10 cellular contexts compared by ENCODE assay signal in the genomic region with DNA sequence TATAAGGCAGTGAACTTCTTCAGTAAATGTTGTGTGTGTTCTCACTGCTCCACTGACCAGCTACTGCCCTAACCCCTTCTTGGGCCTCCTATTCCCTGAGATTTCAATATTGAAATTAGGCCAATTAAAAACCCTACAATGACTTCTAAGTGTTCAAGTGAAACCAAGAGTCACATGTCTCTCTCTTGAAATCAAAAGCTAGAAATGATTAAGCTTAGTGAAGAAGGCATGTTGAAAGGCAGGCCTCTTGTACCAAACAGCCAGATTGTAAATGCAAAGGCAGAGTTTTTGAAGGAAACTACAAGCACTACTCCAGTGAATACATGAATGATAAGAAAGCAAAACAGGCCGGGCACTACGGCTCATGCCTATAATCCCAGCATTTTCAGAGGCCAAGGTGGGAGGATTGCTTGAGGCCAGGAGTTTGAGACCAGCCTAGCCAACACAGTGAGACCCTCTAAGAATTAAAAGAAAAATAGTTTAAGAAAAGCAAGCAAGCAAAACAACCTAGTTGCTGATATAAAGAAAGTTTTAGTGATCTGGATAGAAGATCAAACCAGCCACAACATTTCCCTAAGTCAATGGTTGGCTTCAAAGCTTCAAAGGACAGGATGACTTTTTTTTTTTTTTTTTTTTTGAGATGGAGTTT. TPM values are rescaled to one million over a fixed set of nuclear protein-coding genes. Genes with fewer than 3 reads are reported as not detected.
DNase-seq lines count a peak whose midpoint lies in the region; ATAC-seq, FAIRE-seq and TF ChIP-seq lines count a peak whose summit lies in the region.
"Had no signal": no experiment of that assay in that cellular context is flagged by ENCODE, and none has a peak within 500 bp of the region (broad histone marks: within the 10 kb centered on the region; RNA-seq: fewer than 3 reads in every experiment).

No MANE protein-coding gene starts in this region.

- peak overlapping the region; percentile 4 for H3K4me3 Mint-ChIP-seq in central memory CD8-positive, alpha-beta T cell
- no peak overlapping the region for H3K4me3 Mint-ChIP-seq in HFFc6
- H3K4me3 Mint-ChIP-seq: neural progenitor cell had no signal

- no peaks in the 10 kb centered on the region for H3K27me3 Mint-ChIP-seq in central memory CD8-positive, alpha-beta T cell
- peaks cover 1% of the 10 kb centered on the region; the same call in 1 of the 2 replicates for H3K27me3 Mint-ChIP-seq in HFFc6 (ENCODE audit: insufficient read depth)

- intact Hi-C loops in cardiac septum (cut with DNase I), result no loop called here

- ATAC-seq in GM18519 (IDR thresholded peaks at IDR 0.05; ENCODE audit: low FRiP score, unreplicated experiment), result peak; percentile 46
- peak; percentile 79 for ATAC-seq in GM21390 (IDR thresholded peaks at IDR 0.05; ENCODE audit: unreplicated experiment)
- ATAC-seq in HG03175 (IDR thresholded peaks at IDR 0.05; ENCODE audit: unreplicated experiment), result peak; percentile 80
- no peak for ATAC-seq in central memory CD8-positive, alpha-beta T cell (replicated peaks; ENCODE audit: extremely low read depth, poor library complexity, severe bottlenecking)
- ATAC-seq: heart left ventricle had no signal

- peaks cover 9% of the 10 kb centered on the region for H3K36me3 Mint-ChIP-seq in central memory CD8-positive, alpha-beta T cell (ENCODE audit: insufficient read depth)
- peaks cover 18% of the 10 kb centered on the region for H3K36me3 Mint-ChIP-seq in HFFc6 (ENCODE audit: low read depth)

- peaks cover 50% of the 10 kb centered on the region for H3K4me1 Mint-ChIP-seq in central memory CD8-positive, alpha-beta T cell
- H3K4me1 Mint-ChIP-seq in HFFc6 (ENCODE audit: low read depth), result peaks cover 24% of the 10 kb centered on the region
- H3K4me1 Mint-ChIP-seq: neural progenitor cell had no signal

- no peak for FAIRE-seq in RCC 7860 (lab: Jason Lieb, UNC)

- TF ChIP-seq CTCF in HFFc6 (IDR thresholded peaks at IDR 0.05), result no peak

- no peak for DNase-seq in central memory CD8-positive, alpha-beta T cell (ENCODE audit: low spot score in 2 of 2)
- DNase-seq in cardiac septum (ENCODE audit: low spot score), result no peak
- DNase-seq in HFFc6, result no peak
- no peak for DNase-seq in RCC 7860 (ENCODE audit: low spot score)
- DNase-seq in C1 segment of cervical spinal cord (lab: John Stamatoyannopoulos, UW), result no peak
- DNase-seq: heart left ventricle had no signal

- no peak overlapping the region for H3K27ac Mint-ChIP-seq in central memory CD8-positive, alpha-beta T cell (ENCODE audit: low read depth)
- no peak overlapping the region for H3K27ac Mint-ChIP-seq in HFFc6
- H3K27ac Mint-ChIP-seq: neural progenitor cell had no signal

- no peaks in the 10 kb centered on the region for H3K9me3 Mint-ChIP-seq in central memory CD8-positive, alpha-beta T cell
- H3K9me3 Mint-ChIP-seq in HFFc6, result no peaks in the 10 kb centered on the region

RNA-seq across cellular contexts. Expression of a gene that starts 22.3 kb away (rescaled TPM):
- total RNA-seq in cardiac septum, result 35.0 TPM
- 10 to 100 TPM; 20.3 to 24.2 (median 22.8) TPM for total RNA-seq in HFFc6 (2021; fragmentation: NEBNext Ultra II Directional; extraction: Animal tissue kit (Norgen Biotek cat#: 25700))
